ENCODE assay signal across 8 cellular contexts in genomic region chr5:178895615-178896571, GRCh38. TPM values are rescaled to one million over a fixed set of nuclear protein-coding genes. Genes with fewer than 3 reads are reported as not detected.
DNase-seq lines count a peak whose midpoint lies in the region; ATAC-seq and TF ChIP-seq lines count a peak whose summit lies in the region.

ZFP2 (plus strand) TSS chr5:178895913; CDS start chr5:178931314, 35,401 bp downstream.

- H3K4me1 ChIP-seq in mononuclear cell (ENCODE audit: insufficient read depth, low read length), result peaks cover 6% of the 10 kb centered on the region

- TF ChIP-seq CTCF in GM10248 (IDR thresholded peaks at IDR 0.05; ENCODE audit: control extremely low read depth, extremely low read depth, low read depth, missing control alignments), result no peak

- DNase-seq in GM10248 (ENCODE audit: extremely low spot score), result peak; percentile 21
- peak; percentile 43 for DNase-seq in NCI-H2171 (lab: John Stamatoyannopoulos, UW)
- peak; percentile 34 for DNase-seq in activated T-cell treated with anti-CD3 and anti-CD28 coated beads, Interleukin-2, amount 50 U/mL, for 1 hour
- DNase-seq in stromal cell of bone marrow (ENCODE audit: low read depth), result peak; percentile 31
- no peak for DNase-seq in HUDEP-2 (lab: John Stamatoyannopoulos, UW; ENCODE audit: unreplicated experiment in 76 of 76)
- DNase-seq in NOMO-1 treated with dmso at 0.1 percent for 144 hours (lab: John Stamatoyannopoulos, UW; ENCODE audit: unreplicated experiment), result no peak

- peaks cover 16% of the 10 kb centered on the region for H3K27me3 ChIP-seq in mononuclear cell (ENCODE audit: insufficient read depth, low read length)

- POLR2A ChIA-PET in GM10248 (lab: Yijun Ruan, JAX), result no interaction called here

- CTCF ChIA-PET in GM10248 (lab: Yijun Ruan, JAX), result no interaction called here

- peak; percentile 88 for ATAC-seq in esophagus mucosa

- no peaks in the 10 kb centered on the region for H3K9me3 ChIP-seq in mononuclear cell (ENCODE audit: low read depth, low read length)

- H3K4me3 ChIP-seq in mononuclear cell (ENCODE audit: low read length), result peak within 1 kb of the TSS; percentile 43

RNA-seq across cellular contexts. Expression of gene ZFP2, which starts in this region (rescaled TPM):
- total RNA-seq in esophagus mucosa (0.08 TPM), mononuclear cell (0.73 TPM)

Comparison
In these comparisons a context has a peak if more than half of its experiments do, and no peak if none do; other contexts are left out.
1. Peak in ATAC-seq in esophagus mucosa; RNA of the gene not detected or under 1 TPM.
2. DNase-seq: peak in GM10248 (single experiment), NCI-H2171 (single experiment), activated T-cell treated with anti-CD3 and anti-CD28 coated beads, Interleukin-2, amount 50 U/mL, for 1 hour (single experiment) and stromal cell of bone marrow (single experiment); none in HUDEP-2 (0 of 76) and NOMO-1 treated with dmso at 0.1 percent for 144 hours (single experiment).